In the genomic region with DNA sequence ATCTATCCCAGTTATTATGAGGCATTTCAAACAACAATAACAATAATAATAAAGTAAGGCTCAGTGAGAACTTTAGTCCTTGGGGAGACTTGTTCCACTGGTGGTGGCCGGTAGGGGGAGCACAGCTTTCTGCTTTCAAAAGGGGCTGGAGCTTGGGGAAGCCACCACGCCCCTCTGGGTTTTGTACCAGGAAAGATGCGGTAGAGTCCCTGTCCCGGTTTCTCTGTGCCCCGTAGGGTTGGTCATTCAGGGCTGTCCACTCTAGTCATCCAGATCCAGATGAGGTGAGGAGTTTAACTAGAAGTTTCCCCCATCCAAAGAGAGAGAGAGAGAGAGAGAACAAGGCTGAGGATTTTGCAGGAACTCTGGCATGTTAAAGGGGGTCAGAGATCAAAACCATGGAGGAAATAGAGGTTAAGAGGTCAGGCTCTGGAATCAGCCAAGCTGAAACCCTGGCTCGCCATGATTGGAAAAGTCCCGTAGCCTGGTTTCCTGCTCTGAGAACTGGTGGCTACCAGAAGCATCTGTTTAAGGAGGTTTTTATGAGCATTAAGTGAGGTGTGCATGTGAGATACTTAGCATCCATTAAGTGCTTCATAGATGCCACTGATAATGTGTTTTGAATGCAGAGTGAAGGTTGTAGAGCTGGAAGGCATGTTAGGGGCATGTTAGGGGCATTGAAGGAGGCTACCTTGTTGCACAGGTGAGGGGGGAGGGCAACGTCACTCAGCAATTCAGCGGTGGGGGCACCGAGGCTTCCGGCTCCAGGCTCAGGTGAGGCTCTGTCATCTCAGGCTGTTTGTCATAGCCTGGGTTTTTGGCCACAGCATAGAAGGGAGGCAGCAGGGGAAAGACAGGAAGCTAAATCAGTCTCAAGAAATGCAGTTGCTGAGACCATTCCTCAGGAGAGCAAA, we compare ENCODE assay signal across 8 cellular contexts.
DNase-seq lines count a peak whose midpoint lies in the region; ATAC-seq and TF ChIP-seq lines count a peak whose summit lies in the region.

No MANE protein-coding gene starts in this region.

- intact Hi-C loops in OCI-LY7 (cut with micrococcal nuclease; ENCODE audit: unreplicated experiment) (no loop called here), left colon (cut with DNase I, micrococcal nuclease) (no loop called here)

- peak; percentile 90 for ATAC-seq in GM18502 (IDR thresholded peaks at IDR 0.05; ENCODE audit: poor library complexity, unreplicated experiment)
- peak; percentile 75 for ATAC-seq in HG02938 (IDR thresholded peaks at IDR 0.05; ENCODE audit: unreplicated experiment)
- ATAC-seq in left colon, result peak; percentile 40

- H3K4me2 ChIP-seq in OCI-LY7 (ENCODE audit: low read length), result peak overlapping the region; percentile 45; the same call in 1 of the 2 replicates

- BruUV-seq in OCI-LY7 (replicated peaks; lab: Mats Ljungman, UMichigan), result no TSS peak

- peaks cover 4% of the 10 kb centered on the region for H3K4me1 ChIP-seq in OCI-LY7 (ENCODE audit: insufficient read depth, low read length, poor library complexity, severe bottlenecking)

- H3K9me3 ChIP-seq in OCI-LY7 (ENCODE audit: low read length), result no peaks in the 10 kb centered on the region

- no peaks in the 10 kb centered on the region for H3K79me2 ChIP-seq in OCI-LY7 (ENCODE audit: insufficient read depth, low read depth, low read length)

- no peaks in the 10 kb centered on the region for H4K20me1 ChIP-seq in OCI-LY7 (ENCODE audit: insufficient read depth, low read length)

- peak overlapping the region; percentile 81 for H2AFZ ChIP-seq in OCI-LY7 (ENCODE audit: low read length)

- peak; percentile 15 to 19 for DNase-seq in AML-193 (lab: John Stamatoyannopoulos, UW)
- DNase-seq in OCI-LY7 (ENCODE audit: low spot score), result peak; percentile 56
- DNase-seq in amniotic epithelial cell (ENCODE audit: low read depth), result peak; percentile 5
- peak in 1 of 2 donors; percentile 40 for DNase-seq in left colon
- no peak for DNase-seq in NCI-H226

- H3K36me3 ChIP-seq in OCI-LY7 (ENCODE audit: insufficient read depth, low read length), result no peaks in the 10 kb centered on the region

- H3K27ac ChIP-seq in OCI-LY7 (ENCODE audit: low read depth, low read length, poor library complexity, severe bottlenecking) (no peak overlapping the region), temporal lobe (ENCODE audit: low read depth, low read length) (peak overlapping the region; percentile 68)

- POLR2A ChIA-PET in OCI-LY7 (lab: Charles Lee), result no interaction called here

- TF ChIP-seq CTCF in OCI-LY7 (conservative IDR thresholded peaks at IDR 0.05; ENCODE audit: low read length), result peak; percentile 93

- H3K9me2 ChIP-seq in OCI-LY7 (ENCODE audit: insufficient read depth, low read length), result no peaks in the 10 kb centered on the region

- no peak overlapping the region for H3K4me3 ChIP-seq in OCI-LY7 (ENCODE audit: low read depth, low read length, poor library complexity, severe bottlenecking)

- CTCF ChIA-PET in OCI-LY7 (lab: Charles Lee; ENCODE audit: unreplicated experiment), result no interaction called here

Comparison
In these comparisons a context has a peak if more than half of its experiments do, and no peak if none do; other contexts are left out.
1. ATAC-seq: peak in every context shown above with its lines; median percentile 90 in GM18502; 75 in HG02938; 40 in left colon.